Comparison of ENCODE assay signal across 9 cellular contexts in the genomic region with DNA sequence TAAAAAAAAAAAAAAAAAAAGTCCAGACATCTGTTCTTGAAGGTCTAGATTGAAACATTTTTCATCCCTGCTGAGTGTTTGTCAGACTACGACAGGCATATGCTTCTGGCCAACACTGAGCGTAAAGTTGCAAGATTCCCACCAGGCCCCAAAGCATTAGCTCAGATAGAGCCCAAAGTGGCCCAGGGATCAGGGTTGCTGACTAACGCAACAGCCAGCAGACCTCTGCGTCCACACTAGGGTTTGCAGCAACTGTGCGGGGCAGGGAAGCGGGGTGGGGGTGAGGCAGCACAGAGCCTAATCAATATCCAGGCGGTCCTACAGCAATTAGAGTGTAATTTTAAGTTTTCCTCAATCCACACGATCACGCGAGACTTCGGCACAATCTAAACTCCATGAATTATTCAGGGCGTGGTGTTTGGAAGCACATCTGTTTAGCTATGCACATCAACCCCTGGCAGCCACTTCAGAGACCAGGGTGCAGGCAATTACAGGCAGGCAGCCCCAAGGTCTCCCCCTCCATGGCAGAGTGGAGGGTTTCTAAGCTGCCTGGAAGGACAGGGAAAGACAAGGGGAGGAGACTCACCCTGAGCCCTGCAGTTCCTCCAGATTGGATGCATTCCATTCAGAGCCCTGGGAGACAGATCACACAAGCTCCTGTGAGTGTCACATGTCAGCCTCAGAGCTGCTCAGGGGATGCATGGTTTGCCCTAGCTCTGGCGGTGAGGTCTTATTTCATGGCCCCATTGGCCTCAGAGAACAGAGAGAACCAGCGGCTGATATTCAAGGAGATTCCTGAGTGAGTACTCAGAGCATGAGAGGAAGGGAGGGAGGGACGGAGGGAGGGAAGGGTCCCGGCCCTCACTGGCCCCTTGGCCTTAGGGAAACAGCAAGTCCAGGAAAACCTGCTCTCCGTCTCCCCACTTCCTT. TPM values are rescaled to one million over a fixed set of nuclear protein-coding genes. Genes with fewer than 3 reads are reported as not detected.
A peak's percentile ranks its signal among the peaks of the same experiment; 100 is the strongest.
DNase-seq lines count a peak whose midpoint lies in the region; ATAC-seq and TF ChIP-seq lines count a peak whose summit lies in the region.
"Had no signal": no experiment of that assay in that cellular context is flagged by ENCODE, and none has a peak within 500 bp of the region (broad histone marks: within the 10 kb centered on the region; RNA-seq: fewer than 3 reads in every experiment).

No MANE protein-coding gene starts in this region.

- H3K36me3 ChIP-seq in SK-N-SH (replicated peaks in 1 of 2; ENCODE audit: control insufficient read depth in 1 of 2, insufficient read depth in 2 of 2, low read length in 1 of 2) (peaks cover 73 to 84% of the 10 kb centered on the region in 2 experiments), heart left ventricle (peaks cover 3 to 90% (median 70%) of the 10 kb centered on the region in 9 donors), psoas muscle (ENCODE audit: insufficient read depth in 1 of 2, low read depth in 1 of 2) (peaks cover 13 to 71% of the 10 kb centered on the region in 2 donors), Karpas-422 (ENCODE audit: insufficient read depth, low read length) (peaks cover 27% of the 10 kb centered on the region)

- H4K20me1 ChIP-seq in SK-N-SH (ENCODE audit: insufficient read depth): no peaks in the 10 kb centered on the region
- peaks cover 18% of the 10 kb centered on the region for H4K20me1 ChIP-seq in Karpas-422 (ENCODE audit: insufficient read depth, low read depth, low read length)

- H3K9me3 ChIP-seq in SK-N-SH: no peaks in the 10 kb centered on the region
- peaks cover 0 to 5% (median 0%) of the 10 kb centered on the region in 12 donors for H3K9me3 ChIP-seq in heart left ventricle
- no peaks in the 10 kb centered on the region for H3K9me3 ChIP-seq in psoas muscle
- H3K9me3 ChIP-seq in Karpas-422 (ENCODE audit: low read length): no peaks in the 10 kb centered on the region; the same call in 1 of the 2 replicates

- H2AFZ ChIP-seq in SK-N-SH (ENCODE audit: low read depth): no peak overlapping the region
- no peak overlapping the region for H2AFZ ChIP-seq in Karpas-422 (ENCODE audit: low read length)

- TF ChIP-seq POLR2A in heart left ventricle (IDR thresholded peaks at IDR 0.05): no peak

- H3K4me1 ChIP-seq in SK-N-SH (ENCODE audit: control insufficient read depth in 1 of 2, insufficient read depth in 2 of 2, low read depth in 1 of 2, low read length in 1 of 2) (peaks cover 18 to 41% of the 10 kb centered on the region in 2 experiments), heart left ventricle (peaks cover 10 to 87% (median 58%) of the 10 kb centered on the region in 12 donors), psoas muscle (peaks cover 59% of the 10 kb centered on the region), Karpas-422 (ENCODE audit: low read length) (peaks cover 38% of the 10 kb centered on the region)

- H3K27me3 ChIP-seq in SK-N-SH (ENCODE audit: insufficient read depth) (no peaks in the 10 kb centered on the region), heart left ventricle (no peaks in the 10 kb centered on the region), psoas muscle (ENCODE audit: insufficient read depth in 3 of 3, low read length in 2 of 3) (no peaks in the 10 kb centered on the region), Karpas-422 (ENCODE audit: low read length) (no peaks in the 10 kb centered on the region)

- H3K27ac Mint-ChIP-seq in T-cell: no peak overlapping the region

- H3K27me3 Mint-ChIP-seq in T-cell: no peaks in the 10 kb centered on the region

- POLR2A ChIA-PET in SK-N-SH (lab: Yijun Ruan, JAX) (no interaction called here), T-cell (lab: Charles Lee) (interaction anchor here in 1 of 2 donors (0.7 kb wide), 1 partner anchor 55 kb away, joined by 4 read pairs; a partner anchor contains a TSS)

- ATAC-seq in heart left ventricle (peak; percentile 30 to 64 (median 54)), psoas muscle (peak; percentile 86 to 90 (median 87)), T-cell (replicated peaks in 1 of 4) (no peak)

- H3K4me2 ChIP-seq in SK-N-SH (peak overlapping the region; percentile 64), Karpas-422 (ENCODE audit: low read depth, low read length, poor library complexity, severe bottlenecking) (no peak overlapping the region)

- H3F3A ChIP-seq in SK-N-SH (replicated peaks; ENCODE audit: insufficient read depth): peaks cover 64% of the 10 kb centered on the region

- CTCF ChIA-PET in SK-N-SH (lab: Yijun Ruan, JAX): interaction anchor here (1.0 to 12.6 kb wide), 15 partner anchors 11 to 291 kb away, joined by 3 to 327 read pairs (median 10); a partner anchor contains a TSS
- CTCF ChIA-PET in T-cell (lab: Charles Lee): interaction anchor here (0.5 to 6.2 kb wide), 12 partner anchors 65 to 287 kb away, joined by 3 to 99 read pairs (median 4); no protein-coding TSS in a partner anchor

- H3K79me2 ChIP-seq in SK-N-SH (ENCODE audit: insufficient read depth) (peaks cover 52% of the 10 kb centered on the region; the same call in 1 of the 2 replicates), Karpas-422 (ENCODE audit: low read length) (no peaks in the 10 kb centered on the region)

- TF ChIP-seq RAD21 in SK-N-SH (IDR thresholded peaks at IDR 0.05; ENCODE audit: low read length): no peak

- TF ChIP-seq CTCF in SK-N-SH (IDR thresholded peaks at IDR 0.05) (no peak), heart left ventricle (IDR thresholded peaks at IDR 0.05) (no peak), psoas muscle (IDR thresholded peaks at IDR 0.05) (no peak)

- H3K4me3 ChIP-seq in SK-N-SH (ENCODE audit: low read depth in 2 of 2, low read length in 1 of 2): no peak overlapping the region
- H3K4me3 ChIP-seq in heart left ventricle: peak overlapping the region in 9 of 12 donors; percentile 1 to 48 (median 38)
- peak overlapping the region; percentile 47 for H3K4me3 ChIP-seq in psoas muscle
- no peak overlapping the region for H3K4me3 ChIP-seq in Karpas-422 (ENCODE audit: low read length)

- no peaks in the 10 kb centered on the region for H3K9me2 ChIP-seq in SK-N-SH
- H3K9me2 ChIP-seq in Karpas-422 (replicated peaks; ENCODE audit: insufficient read depth, low read length): no peaks in the 10 kb centered on the region

- H3K4me3 Mint-ChIP-seq in T-cell: no peak overlapping the region

- WGBS in SK-N-SH (ENCODE audit: low lambda C conversion rate): 69% methylated on average over 17 of the region's 17 CpGs
- WGBS in heart left ventricle, 4 donors: 28 to 36% (median 32%) methylated on average over 16 to 17 of the region's 17 CpGs
- WGBS in psoas muscle, 3 donors: 16 to 34% (median 24%) methylated on average over 17 of the region's 17 CpGs

- H3K9ac ChIP-seq in SK-N-SH: peak overlapping the region; percentile 65
- H3K9ac ChIP-seq in Karpas-422 (ENCODE audit: low read length): no peak overlapping the region

- intact Hi-C loops in heart left ventricle (cut with DNase I) (loop anchor here (1.0 to 10.0 kb wide), 17 partner anchors 50 to 293 kb away; a partner anchor contains a TSS), psoas muscle (cut with DNase I) (loop anchor here (2.0 to 10.0 kb wide), 4 partner anchors 53 to 237 kb away; a partner anchor contains a TSS)

- DNase-seq in DMS79 treated with DMSO at 0.1 percent for 48 hours (lab: John Stamatoyannopoulos, UW) (peak; percentile 70), SK-N-SH (no peak), heart left ventricle (peak in 3 of 5 donors; percentile 48 to 64 (median 64)), psoas muscle (peak; percentile 63 to 85), SW480 (ENCODE audit: low spot score) (no peak), T-cell (no peak), KG1 (lab: John Stamatoyannopoulos, UW) (no peak), Karpas-422 (no peak)
- DNase-seq: activated CD8-positive, alpha-beta memory T cell treated with anti-CD3 and anti-CD28 coated beads for 24 hours had no signal

- peaks cover 41% of the 10 kb centered on the region for H3K36me3 Mint-ChIP-seq in T-cell

- H3K9me3 Mint-ChIP-seq in T-cell: no peaks in the 10 kb centered on the region

- H3K27ac ChIP-seq in SK-N-SH (ENCODE audit: low read depth in 2 of 2, low read length in 1 of 2) (peak overlapping the region; percentile 77 to 97), heart left ventricle (peak overlapping the region; percentile 65 to 96 (median 88)), psoas muscle (peak overlapping the region; percentile 91), Karpas-422 (ENCODE audit: low read length) (no peak overlapping the region)

- no peak for TF ChIP-seq EP300 in SK-N-SH (IDR thresholded peaks at IDR 0.05; ENCODE audit: borderline replicate concordance in 1 of 2, low read depth in 1 of 2, low read length in 1 of 2)

- peaks cover 4% of the 10 kb centered on the region in 3 donors for H3K4me1 Mint-ChIP-seq in T-cell

TF ChIP-seq in SK-N-SH, 30 proteins besides CTCF, POLR2A, EP300 and RAD21 (continues in another document):
- TF ChIP-seq, protein P1, sequence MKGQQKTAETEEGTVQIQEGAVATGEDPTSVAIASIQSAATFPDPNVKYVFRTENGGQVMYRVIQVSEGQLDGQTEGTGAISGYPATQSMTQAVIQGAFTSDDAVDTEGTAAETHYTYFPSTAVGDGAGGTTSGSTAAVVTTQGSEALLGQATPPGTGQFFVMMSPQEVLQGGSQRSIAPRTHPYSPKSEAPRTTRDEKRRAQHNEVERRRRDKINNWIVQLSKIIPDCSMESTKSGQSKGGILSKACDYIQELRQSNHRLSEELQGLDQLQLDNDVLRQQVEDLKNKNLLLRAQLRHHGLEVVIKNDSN (IDR thresholded peaks at IDR 0.05; ENCODE audit: borderline replicate concordance, low read depth): no peak; the same call in 1 of the 2 replicates
- TF ChIP-seq, protein P2, sequence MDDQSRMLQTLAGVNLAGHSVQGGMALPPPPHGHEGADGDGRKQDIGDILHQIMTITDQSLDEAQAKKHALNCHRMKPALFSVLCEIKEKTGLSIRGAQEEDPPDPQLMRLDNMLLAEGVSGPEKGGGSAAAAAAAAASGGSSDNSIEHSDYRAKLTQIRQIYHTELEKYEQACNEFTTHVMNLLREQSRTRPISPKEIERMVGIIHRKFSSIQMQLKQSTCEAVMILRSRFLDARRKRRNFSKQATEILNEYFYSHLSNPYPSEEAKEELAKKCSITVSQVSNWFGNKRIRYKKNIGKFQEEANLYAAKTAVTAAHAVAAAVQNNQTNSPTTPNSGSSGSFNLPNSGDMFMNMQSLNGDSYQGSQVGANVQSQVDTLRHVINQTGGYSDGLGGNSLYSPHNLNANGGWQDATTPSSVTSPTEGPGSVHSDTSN (IDR thresholded peaks at IDR 0.05): peak; percentile 95
- TF ChIP-seq TAF1 (IDR thresholded peaks at IDR 0.05; ENCODE audit: borderline replicate concordance, low read depth, low read length): no peak

RNA-seq across cellular contexts. Expression of a gene that starts 55.4 kb away (rescaled TPM):
- polyA plus RNA-seq in SK-N-SH (2012; rRNA removed) (16.4 and 19.6 TPM in 2 replicates), heart left ventricle (10 to 100 TPM in 1 of 2 donors, 1 to 10 TPM in 1; 7.8 to 15.2 TPM), psoas muscle (10 to 100 TPM; 10.0 to 39.8 (median 10.9) TPM)
- polyA plus RNA-seq in SK-N-SH (2012; cell fraction: cytosol; rRNA removed): 12.2 and 14.1 TPM in 2 replicates
- polyA plus RNA-seq in SK-N-SH (2012; cell fraction: nucleus; rRNA removed): 27.9 and 35.1 TPM in 2 replicates
- total RNA-seq in heart left ventricle (10 to 100 TPM; 20.2 to 45.8 (median 34.3) TPM), psoas muscle (10 to 100 TPM; 24.9 to 68.6 (median 55.9) TPM), T-cell (10 to 100 TPM; 21.8 to 40.1 (median 35.0) TPM)
- 7.9 and 9.5 TPM in 2 replicates for total RNA-seq in Karpas-422 (2014; rRNA removed; shearing (Covaris generic); ENCODE audit: low replicate concordance)

Comparison
In these comparisons a context has a peak if more than half of its experiments do, and no peak if none do; other contexts are left out.
1. DNase-seq: peak in DMS79 treated with DMSO at 0.1 percent for 48 hours (single experiment), heart left ventricle (3 of 5) and psoas muscle (2 of 2); none in SK-N-SH (single experiment), SW480 (single experiment), T-cell (0 of 34), KG1 (single experiment) and Karpas-422 (single experiment).
2. H3K4me3 ChIP-seq: peak in heart left ventricle (9 of 12) and psoas muscle (single experiment); none in SK-N-SH (0 of 2) and Karpas-422 (single experiment).
3. ATAC-seq: peak in heart left ventricle (4 of 4) and psoas muscle (4 of 4); none in T-cell (0 of 4).